Comparison of ENCODE assay signal across 9 cellular contexts in the genomic region with DNA sequence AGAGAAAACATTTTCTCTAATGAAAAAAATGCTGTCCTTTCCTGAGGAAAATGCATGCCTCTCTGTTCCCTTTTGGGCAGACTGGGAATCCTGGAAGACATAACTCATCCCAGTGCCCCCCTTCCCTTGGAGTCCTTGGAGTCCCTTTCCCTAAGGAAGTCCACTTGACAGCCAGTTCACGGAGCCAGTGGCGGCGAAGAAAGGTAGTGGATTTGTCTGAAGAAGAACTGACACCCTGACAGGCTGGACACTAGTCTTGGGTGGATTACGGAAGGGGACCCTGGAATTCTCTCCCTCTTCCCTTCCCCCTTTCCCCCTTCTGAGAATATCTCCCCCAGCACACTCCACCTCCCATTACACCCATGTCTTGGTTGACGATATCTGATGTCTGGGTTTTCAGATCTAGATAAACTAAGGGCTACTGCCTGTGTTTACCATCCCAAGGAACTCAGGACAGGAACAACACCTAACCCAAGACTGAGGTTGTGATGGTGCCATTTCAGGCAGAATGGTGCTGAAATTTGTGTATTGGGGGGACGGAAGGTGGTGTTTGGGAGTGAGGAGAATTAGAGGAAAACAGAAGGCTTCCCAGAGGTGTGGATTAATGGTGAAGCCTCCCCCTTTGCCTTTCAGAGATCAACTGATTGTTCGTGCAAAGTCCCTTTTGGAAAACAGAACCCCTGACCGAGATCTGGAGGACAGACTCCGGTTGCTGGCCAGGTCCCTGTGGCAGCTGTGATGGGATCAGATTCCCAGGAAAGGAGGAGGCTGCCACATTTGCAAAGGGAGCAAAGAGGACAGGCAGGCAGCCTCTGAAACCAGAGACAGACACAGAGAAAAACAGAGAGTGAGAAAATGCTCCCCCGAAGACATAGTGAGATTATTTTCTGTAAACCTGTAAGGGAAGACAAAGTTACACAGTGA. TPM values are rescaled to one million over a fixed set of nuclear protein-coding genes. Genes with fewer than 3 reads are reported as not detected.
DNase-seq lines count a peak whose midpoint lies in the region; FAIRE-seq and TF ChIP-seq lines count a peak whose summit lies in the region.
"Had no signal": no experiment of that assay in that cellular context is flagged by ENCODE, and none has a peak within 500 bp of the region (broad histone marks: within the 10 kb centered on the region; RNA-seq: fewer than 3 reads in every experiment).

No MANE protein-coding gene starts in this region.

- peak overlapping the region; percentile 47; the same call in 1 of the 2 replicates for H2BK15ac ChIP-seq in H1 (ENCODE audit: low read length)

- peak overlapping the region; percentile 93 to 99 (median 97) for H3K4me3 Mint-ChIP-seq in nephron
- no peak overlapping the region for H3K4me3 Mint-ChIP-seq in activated T-cell treated with anti-CD3 and anti-CD28 coated beads, Interleukin-2, amount 50 U/mL, for 24 hours

- peak overlapping the region in 3 of 4 experiments; percentile 55 to 65 (median 56); a peak in 6 of 7 replicates for H3K9ac ChIP-seq in H1 (replicated peaks in 1 of 4; ENCODE audit: extremely low read depth in 1 of 4, low read depth in 3 of 4, low read length in 3 of 4)

- H2BK12ac ChIP-seq in H1 (ENCODE audit: low read depth, low read length), result peak overlapping the region; percentile 52

- H3K9me3 ChIP-seq in MG63 (no peaks in the 10 kb centered on the region), H1 (ENCODE audit: insufficient read depth in 2 of 2, low read depth in 1 of 2, low read length in 1 of 2) (no peaks in the 10 kb centered on the region)

- peaks cover 12% of the 10 kb centered on the region; the same call in 1 of the 2 replicates for H3K23me2 ChIP-seq in H1 (ENCODE audit: low read depth, low read length)

- TF ChIP-seq EP300 in H1 (IDR thresholded peaks at IDR 0.05; ENCODE audit: borderline replicate concordance in 1 of 2, low read depth in 2 of 2, low read length in 2 of 2), result no peak

- POLR2A ChIA-PET in H1 (lab: Charles Lee; ENCODE audit: partially characterized antibody), result interaction anchor here (0.6 to 2.5 kb wide), 13 partner anchors 11 to 85 kb away, joined by 3 to 13 read pairs (median 6); no protein-coding TSS in a partner anchor

- peak overlapping the region; percentile 90 to 92 for H3K4me2 ChIP-seq in H1 (ENCODE audit: insufficient read depth in 1 of 2, low read depth in 2 of 2, low read length in 2 of 2)

- no peak overlapping the region for H4K8ac ChIP-seq in H1 (ENCODE audit: extremely low read depth, insufficient read depth, low read length)

- H2BK5ac ChIP-seq in H1 (ENCODE audit: low read depth, low read length), result peak overlapping the region; percentile 95

- no peak overlapping the region for H3K27ac ChIP-seq in H1 (ENCODE audit: low read depth, low read length)

- peaks cover 3 to 23% (median 15%) of the 10 kb centered on the region in 4 experiments for H3K4me1 ChIP-seq in H1 (replicated peaks in 1 of 4; ENCODE audit: control insufficient read depth in 3 of 4, insufficient read depth in 4 of 4, low read length in 3 of 4)

- H3K56ac ChIP-seq in H1 (replicated peaks; ENCODE audit: insufficient read length, low read depth, low read length), result no peak overlapping the region

- H3K79me2 ChIP-seq in H1 (ENCODE audit: control insufficient read depth in 1 of 2, insufficient read depth in 2 of 2, low read length in 2 of 2), result peaks cover 3 to 19% of the 10 kb centered on the region in 2 experiments

- no peaks in the 10 kb centered on the region for H4K20me1 ChIP-seq in H1 (replicated peaks in 1 of 2; ENCODE audit: control insufficient read depth in 1 of 2, insufficient read depth in 2 of 2, low read length in 2 of 2)

- H2BK120ac ChIP-seq in H1 (replicated peaks; ENCODE audit: low read depth, low read length), result no peak overlapping the region

- no peaks in the 10 kb centered on the region for H3K9me3 Mint-ChIP-seq in nephron
- no peaks in the 10 kb centered on the region for H3K9me3 Mint-ChIP-seq in activated T-cell treated with anti-CD3 and anti-CD28 coated beads, Interleukin-2, amount 50 U/mL, for 24 hours

- H3K27me3 ChIP-seq in MG63, result no peaks in the 10 kb centered on the region
- H3K27me3 ChIP-seq in H1 (replicated peaks in 1 of 4; ENCODE audit: control insufficient read depth in 3 of 4, extremely low read depth in 1 of 4, insufficient read depth in 3 of 4, low read length in 3 of 4), result no peaks in the 10 kb centered on the region

- no peak overlapping the region for H3K14ac ChIP-seq in H1 (ENCODE audit: insufficient read length)

- no peak overlapping the region for H2AK5ac ChIP-seq in H1 (ENCODE audit: low read depth, low read length)

- peak overlapping the region; percentile 93 to 98 (median 97) for H3K27ac Mint-ChIP-seq in nephron
- H3K27ac Mint-ChIP-seq in activated T-cell treated with anti-CD3 and anti-CD28 coated beads, Interleukin-2, amount 50 U/mL, for 24 hours, result no peak overlapping the region

- H3K23ac ChIP-seq in H1 (ENCODE audit: insufficient read length), result no peak overlapping the region

- H3K4ac ChIP-seq in H1 (replicated peaks; ENCODE audit: insufficient read length, low read depth, low read length), result no peak overlapping the region

- 0 out of 2 replicates have a peak overlapping the region, but pooled peaks have one; percentile 34 for H2BK20ac ChIP-seq in H1 (ENCODE audit: low read length)

- no peak overlapping the region for H2AFZ ChIP-seq in H1 (ENCODE audit: low read length)

- CTCF ChIA-PET in H1 (lab: Charles Lee; ENCODE audit: partially characterized antibody), result interaction anchor here (0.8 to 4.6 kb wide), 16 partner anchors 8 to 238 kb away, joined by 3 to 41 read pairs (median 6); a partner anchor contains a TSS

- no peak overlapping the region for H4K5ac ChIP-seq in H1 (ENCODE audit: insufficient read length, low read depth, low read length)

- no peak for TF ChIP-seq RAD21 in H1 (IDR thresholded peaks at IDR 0.05 in 1 of 2, conservative IDR thresholded peaks at IDR 0.05 in 1 of 2; ENCODE audit: low read depth in 2 of 2, low read length in 2 of 2)

- peaks cover 53% of the 10 kb centered on the region for H3K4me1 Mint-ChIP-seq in nephron
- peaks cover 9% of the 10 kb centered on the region for H3K4me1 Mint-ChIP-seq in activated T-cell treated with anti-CD3 and anti-CD28 coated beads, Interleukin-2, amount 50 U/mL, for 24 hours (ENCODE audit: low read depth)

- 40% methylated on average over 10 of the region's 10 CpGs; no CpG with 5 or more reads in 1 of the 2 experiments for WGBS in H1 (ENCODE audit: extremely low coverage in 1 of 2, insufficient coverage in 1 of 2, insufficient read length in 1 of 2, insufficient replicate concordance in 2 of 2, low coverage in 1 of 2, low lambda C conversion rate in 2 of 2, missing lambda C conversion rate in 1 of 2), 2 experiments

- H4K91ac ChIP-seq in H1 (replicated peaks; ENCODE audit: insufficient read length, low read length), result peak overlapping the region; percentile 76

- FAIRE-seq in H1 (lab: Jason Lieb, UNC), result no peak

- TF ChIP-seq CTCF in AG10803 (conservative IDR thresholded peaks at IDR 0.05; ENCODE audit: low read length) (no peak), H1 (IDR thresholded peaks at IDR 0.05; ENCODE audit: control extremely low read depth in 1 of 3, insufficient read depth in 1 of 3, low read depth in 1 of 3, low read length in 3 of 3) (no peak), nephron (IDR thresholded peaks at IDR 0.05; ENCODE audit: unreplicated experiment in 3 of 3) (no peak)

- H3K79me1 ChIP-seq in H1 (ENCODE audit: low read depth, low read length), result peaks cover 3% of the 10 kb centered on the region

- H3K4me3 ChIP-seq in AG10803 (ENCODE audit: low read length) (peak overlapping the region; percentile 100), MG63 (peak overlapping the region; percentile 85), H1 (ENCODE audit: extremely low read depth in 1 of 4, insufficient read depth in 2 of 4, low read depth in 3 of 4, low read length in 4 of 4) (peak overlapping the region; percentile 64 to 79 (median 72))

- no peak for TF ChIP-seq POLR2A in H1 (IDR thresholded peaks at IDR 0.05; ENCODE audit: control extremely low read depth in 1 of 2, low read depth in 2 of 2, low read length in 2 of 2)

- peak overlapping the region; percentile 89; the same call in 1 of the 2 replicates for H3K18ac ChIP-seq in H1 (ENCODE audit: extremely low read depth, low read length)

- H3K36me3 ChIP-seq in MG63 (peaks cover 53% of the 10 kb centered on the region), H1 (ENCODE audit: control insufficient read depth in 2 of 4, insufficient read depth in 4 of 4, low read length in 3 of 4) (0 out of 8 replicates have a peak, but pooled peaks cover 0 to 3% (median 0%) of the 10 kb centered on the region in 4 experiments)

- peaks cover 22% of the 10 kb centered on the region for H3K36me3 Mint-ChIP-seq in nephron (ENCODE audit: low read depth)
- no peaks in the 10 kb centered on the region for H3K36me3 Mint-ChIP-seq in activated T-cell treated with anti-CD3 and anti-CD28 coated beads, Interleukin-2, amount 50 U/mL, for 24 hours (ENCODE audit: low read depth)

- no peaks in the 10 kb centered on the region for H3K27me3 Mint-ChIP-seq in nephron (ENCODE audit: low read depth)
- H3K27me3 Mint-ChIP-seq in activated T-cell treated with anti-CD3 and anti-CD28 coated beads, Interleukin-2, amount 50 U/mL, for 24 hours, result peaks cover 44% of the 10 kb centered on the region

- peak; percentile 59 for DNase-seq in AG10803 (ENCODE audit: low read depth)
- DNase-seq in MG63, result no peak
- DNase-seq in H1 (ENCODE audit: low read depth in 1 of 2, low spot score in 2 of 2), result peak in 1 of 2 experiments; percentile 57
- no peak for DNase-seq in 8988T
- no peak for DNase-seq in cerebellar cortex (ENCODE audit: low spot score)
- DNase-seq in COLO668 (lab: John Stamatoyannopoulos, UW; ENCODE audit: unreplicated experiment), result no peak
- DNase-seq in activated T-cell treated with anti-CD3 and anti-CD28 coated beads, Interleukin-2, amount 50 U/mL, for 24 hours, result no peak
- DNase-seq: NCI-H2081 treated with DMSO at 0.1 percent for 48 hours had no signal

TF ChIP-seq in H1, 55 proteins besides CTCF, POLR2A, EP300 and RAD21:
- TF ChIP-seq YY1 (IDR thresholded peaks at IDR 0.05; ENCODE audit: low read depth, low read length) (0 out of 2 replicates have a peak, but pooled peaks have one; percentile 2), HDAC6 (IDR thresholded peaks at IDR 0.05; ENCODE audit: low read depth, low read length) (no peak)
TF ChIP-seq in H1: peak in this region for 1.

RNA-seq across cellular contexts. Expression of a gene that starts 0.7 kb away (rescaled TPM):
- 1,117 and 1,361 TPM in 2 replicates for total RNA-seq in MG63 (2014; rRNA removed; shearing (Covaris generic); ENCODE audit: low replicate concordance)
- total RNA-seq in H1 (2021; fragmentation: NEBNext Ultra II Directional; extraction: Animal tissue kit (Norgen Biotek cat#: 25700)), result 438 and 452 TPM in 2 replicates
- 375 and 434 TPM in 2 replicates for polyA plus RNA-seq in H1 (2011; rRNA removed)
- polyA plus RNA-seq in H1 (2011; cell fraction: cytosol; rRNA removed), result 385 TPM
- polyA plus RNA-seq in H1 (2011; cell fraction: nucleus; rRNA removed), result 501 TPM
- 385 to 537 TPM (median 495 TPM) in 4 replicates for polyA plus RNA-seq in H1 (2012, experiment 1 of 2)
- 164 TPM for polyA plus RNA-seq in H1 (2012, experiment 2 of 2)
- polyA plus RNA-seq in H1 (2013, experiment 1 of 2), result 450 TPM
- 478 TPM for polyA plus RNA-seq in H1 (2013, experiment 2 of 2)
- 271 and 297 TPM in 2 replicates for polyA minus RNA-seq in H1 (2011; rRNA and poly(A)+ RNA removed)
- polyA minus RNA-seq in H1 (2011; cell fraction: cytosol; rRNA and poly(A)+ RNA removed), result 203 TPM
- polyA minus RNA-seq in H1 (2011; cell fraction: nucleus; rRNA and poly(A)+ RNA removed), result 95.3 TPM
